8 cellular contexts compared by ENCODE assay signal in genomic region chr7:93715234-93715633, GRCh38.
DNase-seq lines count a peak whose midpoint lies in the region; ATAC-seq and TF ChIP-seq lines count a peak whose summit lies in the region.

No MANE protein-coding gene starts in this region.

- H3K36me3 ChIP-seq in effector memory CD4-positive, alpha-beta T cell (ENCODE audit: control insufficient read depth, insufficient read depth, low read length): no peaks in the 10 kb centered on the region

- ATAC-seq in GM18907 (IDR thresholded peaks at IDR 0.05; ENCODE audit: unreplicated experiment) (peak; percentile 53), left cardiac atrium (peak; percentile 27 to 55), GM18858 (IDR thresholded peaks at IDR 0.05; ENCODE audit: unreplicated experiment) (no peak)

- TF ChIP-seq CTCF in LNCaP clone FGC (IDR thresholded peaks at IDR 0.05; ENCODE audit: control insufficient read depth, extremely low read depth, insufficient read depth): peak; percentile 70

- no peaks in the 10 kb centered on the region for H3K4me1 ChIP-seq in effector memory CD4-positive, alpha-beta T cell (ENCODE audit: control insufficient read depth, insufficient read depth, low read length, poor library complexity, severe bottlenecking)

- H3K27ac ChIP-seq in effector memory CD4-positive, alpha-beta T cell (ENCODE audit: insufficient read depth, low read length, poor library complexity, severe bottlenecking): no peak overlapping the region

- intact Hi-C loops in left cardiac atrium (cut with DNase I): no loop called here

- H3K9me3 ChIP-seq in effector memory CD4-positive, alpha-beta T cell (ENCODE audit: control insufficient read depth, low read length): no peaks in the 10 kb centered on the region

- H3K27me3 ChIP-seq in effector memory CD4-positive, alpha-beta T cell (replicated peaks; ENCODE audit: control insufficient read depth, insufficient read depth, low read length, poor library complexity, severe bottlenecking): no peaks in the 10 kb centered on the region

- peak; percentile 46 for DNase-seq in AG08395 (ENCODE audit: low spot score)
- DNase-seq in LNCaP clone FGC (ENCODE audit: low read depth): no peak
- peak; percentile 21 for DNase-seq in activated CD4-positive, alpha-beta T cell treated with anti-CD3 and anti-CD28 coated beads, Interleukin-2, amount 50 U/mL, for 48 hours
- DNase-seq in left cardiac atrium: peak; percentile 53
- DNase-seq in stimulated activated CD4-positive, alpha-beta T cell treated with anti-CD3 and anti-CD28 coated beads, Interleukin-15, amount 100 ng/mL, for 24 hours: peak; percentile 45
- DNase-seq in effector memory CD4-positive, alpha-beta T cell: no peak

- no peak overlapping the region for H3K4me3 ChIP-seq in LNCaP clone FGC (ENCODE audit: low read depth, low read length)
- H3K4me3 ChIP-seq in effector memory CD4-positive, alpha-beta T cell (ENCODE audit: insufficient read depth, low read depth, low read length, poor library complexity, severe bottlenecking): no peak overlapping the region

Comparison
In these comparisons a context has a peak if more than half of its experiments do, and no peak if none do; other contexts are left out.
1. DNase-seq: peak in AG08395 (single experiment), activated CD4-positive, alpha-beta T cell treated with anti-CD3 and anti-CD28 coated beads, Interleukin-2, amount 50 U/mL, for 48 hours (2 of 2), left cardiac atrium (single experiment) and stimulated activated CD4-positive, alpha-beta T cell treated with anti-CD3 and anti-CD28 coated beads, Interleukin-15, amount 100 ng/mL, for 24 hours (single experiment); none in LNCaP clone FGC (single experiment) and effector memory CD4-positive, alpha-beta T cell (0 of 3).